ENCODE assay signal across 8 cellular contexts in genomic region chr5:21481320-21482270, GRCh38.
DNase-seq lines count a peak whose midpoint lies in the region; ATAC-seq, FAIRE-seq and TF ChIP-seq lines count a peak whose summit lies in the region.
"Not testable (repeated sequence)": the region's sequence is repeated elsewhere in the genome, so short reads cannot be mapped to it uniquely, and the experiment has no call there.

No MANE protein-coding gene starts in this region.

- not testable (repeated sequence) for H3K4me1 Mint-ChIP-seq in activated T-cell treated with anti-CD3 and anti-CD28 coated beads, Interleukin-2, amount 50 U/mL, for 24 hours (ENCODE audit: low read depth); central memory CD8-positive, alpha-beta T cell
- peaks cover 24% of the 10 kb centered on the region for H3K4me1 Mint-ChIP-seq in nephron progenitor cell

- H3K36me3 ChIP-seq in kidney (ENCODE audit: control insufficient read depth in 1 of 2, insufficient read depth in 2 of 2, low read length in 2 of 2), result not testable (repeated sequence)

- FAIRE-seq in kidney (lab: Jason Lieb, UNC), result not testable (repeated sequence)

- ATAC-seq in central memory CD8-positive, alpha-beta T cell (replicated peaks; ENCODE audit: extremely low read depth, poor library complexity, severe bottlenecking), result not testable (repeated sequence)

- not testable (repeated sequence) for H3K4me1 ChIP-seq in kidney (ENCODE audit: control insufficient read depth in 1 of 2, insufficient read depth in 1 of 2, low read depth in 1 of 2, low read length in 2 of 2)

- H3K27ac ChIP-seq in kidney (ENCODE audit: low read depth in 2 of 2, low read length in 2 of 2), result not testable (repeated sequence)
- peak overlapping the region; percentile 74 for H3K27ac ChIP-seq in temporal lobe (ENCODE audit: low read depth, low read length)

- not testable (repeated sequence) for H3K9me3 ChIP-seq in kidney (ENCODE audit: control insufficient read depth in 1 of 2, low read length in 2 of 2)

- peaks cover 54% of the 10 kb centered on the region for H3K36me3 Mint-ChIP-seq in activated T-cell treated with anti-CD3 and anti-CD28 coated beads, Interleukin-2, amount 50 U/mL, for 24 hours (ENCODE audit: low read depth)
- H3K36me3 Mint-ChIP-seq in central memory CD8-positive, alpha-beta T cell (ENCODE audit: insufficient read depth), result not testable (repeated sequence)
- H3K36me3 Mint-ChIP-seq in nephron progenitor cell (ENCODE audit: low read depth), result peaks cover 26% of the 10 kb centered on the region

- not testable (repeated sequence) for H3K9me3 Mint-ChIP-seq in activated T-cell treated with anti-CD3 and anti-CD28 coated beads, Interleukin-2, amount 50 U/mL, for 24 hours; central memory CD8-positive, alpha-beta T cell; nephron progenitor cell

- not testable (repeated sequence) for TF ChIP-seq CTCF in kidney (IDR thresholded peaks at IDR 0.05; ENCODE audit: borderline replicate concordance, extremely low read depth, insufficient read depth); nephron progenitor cell (IDR thresholded peaks at IDR 0.05)

- H3K4me3 Mint-ChIP-seq in activated T-cell treated with anti-CD3 and anti-CD28 coated beads, Interleukin-2, amount 50 U/mL, for 24 hours; central memory CD8-positive, alpha-beta T cell; nephron progenitor cell: not testable (repeated sequence)

- H3K27ac Mint-ChIP-seq in activated T-cell treated with anti-CD3 and anti-CD28 coated beads, Interleukin-2, amount 50 U/mL, for 24 hours, result not testable (repeated sequence)
- H3K27ac Mint-ChIP-seq in central memory CD8-positive, alpha-beta T cell (ENCODE audit: low read depth), result peak overlapping the region; percentile 32
- H3K27ac Mint-ChIP-seq in nephron progenitor cell, result peak overlapping the region; percentile 86

- DNase-seq in HT1080 (ENCODE audit: low read depth), result peak; percentile 12
- peak; percentile 42 for DNase-seq in activated T-cell treated with anti-CD3 and anti-CD28 coated beads, Interleukin-2, amount 50 U/mL, for 24 hours
- DNase-seq in central memory CD8-positive, alpha-beta T cell (ENCODE audit: low spot score in 2 of 2); nephron progenitor cell: not testable (repeated sequence)
- peak in 40 of 42 donors; percentile 22 to 99 (median 80) for DNase-seq in head of caudate nucleus
- peak; percentile 77 for DNase-seq in kidney
- DNase-seq in putamen (ENCODE audit: low spot score), result peak; percentile 32

- not testable (repeated sequence) for H3K4me3 ChIP-seq in kidney (ENCODE audit: low read length in 2 of 2)

- not testable (repeated sequence) for H3K9ac ChIP-seq in kidney (ENCODE audit: low read length in 2 of 2)

- not testable (repeated sequence) for H3K27me3 Mint-ChIP-seq in activated T-cell treated with anti-CD3 and anti-CD28 coated beads, Interleukin-2, amount 50 U/mL, for 24 hours; central memory CD8-positive, alpha-beta T cell; nephron progenitor cell (ENCODE audit: low read depth, poor library complexity)

- intact Hi-C loops in head of caudate nucleus (cut with DNase I); kidney (cut with DNase I): not testable (repeated sequence)
